ENCODE assay signal across 1 cellular context in the genomic region with DNA sequence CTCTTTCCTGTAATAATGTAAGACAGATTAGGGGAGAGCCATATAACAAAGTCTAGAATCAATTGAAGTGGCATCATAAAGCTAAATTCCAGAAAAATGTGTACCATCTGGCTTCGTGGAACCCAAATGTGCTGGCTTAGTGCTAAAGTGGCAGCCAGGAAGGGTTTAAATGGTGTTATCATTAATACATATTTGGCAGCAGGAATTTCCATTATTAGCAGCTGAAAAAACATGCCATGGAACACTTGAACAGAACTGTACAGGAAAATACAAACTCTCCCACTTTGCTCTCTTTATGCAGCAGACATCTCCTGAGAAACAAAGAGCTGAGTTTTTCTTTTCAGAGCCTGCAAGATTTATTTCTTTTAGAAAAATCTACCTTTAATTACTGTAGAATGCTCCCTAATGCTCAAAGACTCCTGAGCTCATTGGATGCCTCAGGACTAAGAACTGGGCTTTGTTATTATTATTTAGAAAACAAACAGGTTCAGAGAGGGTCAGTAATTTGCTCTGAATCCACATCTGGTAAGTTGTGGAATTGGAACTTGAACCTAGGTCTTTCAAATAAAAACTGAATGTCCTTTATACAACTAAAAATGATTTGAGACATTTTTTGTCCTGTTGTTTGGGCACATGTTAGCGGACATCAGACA.
TF ChIP-seq lines count a peak whose summit lies in the region.

No MANE protein-coding gene starts in this region.

TF ChIP-seq in WTC11, 78 proteins besides CTCF, POLR2A, EP300 and RAD21 (continued from another document):
- TF ChIP-seq IRF1 (CRISPR knock-in tag; IDR thresholded peaks at IDR 0.05) (no peak), RELA (CRISPR knock-in tag; IDR thresholded peaks at IDR 0.05; ENCODE audit: borderline replicate concordance) (no peak), ZNF232 (CRISPR knock-in tag; IDR thresholded peaks at IDR 0.05) (no peak), ZNF219 (CRISPR knock-in tag; IDR thresholded peaks at IDR 0.05; ENCODE audit: borderline replicate concordance) (no peak), ZNF396 (CRISPR knock-in tag; IDR thresholded peaks at IDR 0.05; ENCODE audit: borderline replicate concordance) (no peak), JAZF1 (CRISPR knock-in tag; IDR thresholded peaks at IDR 0.05) (no peak), RORB (CRISPR knock-in tag; IDR thresholded peaks at IDR 0.05) (no peak), NR1H2 (CRISPR knock-in tag; IDR thresholded peaks at IDR 0.05) (no peak), ZNF423 (CRISPR knock-in tag; IDR thresholded peaks at IDR 0.05) (no peak)
- TF ChIP-seq, protein P1, sequence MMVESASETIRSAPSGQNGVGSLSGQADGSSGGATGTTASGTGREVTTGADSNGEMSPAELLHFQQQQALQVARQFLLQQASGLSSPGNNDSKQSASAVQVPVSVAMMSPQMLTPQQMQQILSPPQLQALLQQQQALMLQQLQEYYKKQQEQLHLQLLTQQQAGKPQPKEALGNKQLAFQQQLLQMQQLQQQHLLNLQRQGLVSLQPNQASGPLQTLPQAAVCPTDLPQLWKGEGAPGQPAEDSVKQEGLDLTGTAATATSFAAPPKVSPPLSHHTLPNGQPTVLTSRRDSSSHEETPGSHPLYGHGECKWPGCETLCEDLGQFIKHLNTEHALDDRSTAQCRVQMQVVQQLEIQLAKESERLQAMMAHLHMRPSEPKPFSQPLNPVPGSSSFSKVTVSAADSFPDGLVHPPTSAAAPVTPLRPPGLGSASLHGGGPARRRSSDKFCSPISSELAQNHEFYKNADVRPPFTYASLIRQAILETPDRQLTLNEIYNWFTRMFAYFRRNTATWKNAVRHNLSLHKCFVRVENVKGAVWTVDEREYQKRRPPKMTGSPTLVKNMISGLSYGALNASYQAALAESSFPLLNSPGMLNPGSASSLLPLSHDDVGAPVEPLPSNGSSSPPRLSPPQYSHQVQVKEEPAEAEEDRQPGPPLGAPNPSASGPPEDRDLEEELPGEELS (CRISPR knock-in tag; IDR thresholded peaks at IDR 0.05): no peak
- TF ChIP-seq, protein P2, sequence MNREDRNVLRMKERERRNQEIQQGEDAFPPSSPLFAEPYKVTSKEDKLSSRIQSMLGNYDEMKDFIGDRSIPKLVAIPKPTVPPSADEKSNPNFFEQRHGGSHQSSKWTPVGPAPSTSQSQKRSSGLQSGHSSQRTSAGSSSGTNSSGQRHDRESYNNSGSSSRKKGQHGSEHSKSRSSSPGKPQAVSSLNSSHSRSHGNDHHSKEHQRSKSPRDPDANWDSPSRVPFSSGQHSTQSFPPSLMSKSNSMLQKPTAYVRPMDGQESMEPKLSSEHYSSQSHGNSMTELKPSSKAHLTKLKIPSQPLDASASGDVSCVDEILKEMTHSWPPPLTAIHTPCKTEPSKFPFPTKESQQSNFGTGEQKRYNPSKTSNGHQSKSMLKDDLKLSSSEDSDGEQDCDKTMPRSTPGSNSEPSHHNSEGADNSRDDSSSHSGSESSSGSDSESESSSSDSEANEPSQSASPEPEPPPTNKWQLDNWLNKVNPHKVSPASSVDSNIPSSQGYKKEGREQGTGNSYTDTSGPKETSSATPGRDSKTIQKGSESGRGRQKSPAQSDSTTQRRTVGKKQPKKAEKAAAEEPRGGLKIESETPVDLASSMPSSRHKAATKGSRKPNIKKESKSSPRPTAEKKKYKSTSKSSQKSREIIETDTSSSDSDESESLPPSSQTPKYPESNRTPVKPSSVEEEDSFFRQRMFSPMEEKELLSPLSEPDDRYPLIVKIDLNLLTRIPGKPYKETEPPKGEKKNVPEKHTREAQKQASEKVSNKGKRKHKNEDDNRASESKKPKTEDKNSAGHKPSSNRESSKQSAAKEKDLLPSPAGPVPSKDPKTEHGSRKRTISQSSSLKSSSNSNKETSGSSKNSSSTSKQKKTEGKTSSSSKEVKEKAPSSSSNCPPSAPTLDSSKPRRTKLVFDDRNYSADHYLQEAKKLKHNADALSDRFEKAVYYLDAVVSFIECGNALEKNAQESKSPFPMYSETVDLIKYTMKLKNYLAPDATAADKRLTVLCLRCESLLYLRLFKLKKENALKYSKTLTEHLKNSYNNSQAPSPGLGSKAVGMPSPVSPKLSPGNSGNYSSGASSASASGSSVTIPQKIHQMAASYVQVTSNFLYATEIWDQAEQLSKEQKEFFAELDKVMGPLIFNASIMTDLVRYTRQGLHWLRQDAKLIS (CRISPR knock-in tag; IDR thresholded peaks at IDR 0.05; ENCODE audit: borderline replicate concordance): no peak
